Comparison of ENCODE assay signal across 8 cellular contexts in the genomic region with DNA sequence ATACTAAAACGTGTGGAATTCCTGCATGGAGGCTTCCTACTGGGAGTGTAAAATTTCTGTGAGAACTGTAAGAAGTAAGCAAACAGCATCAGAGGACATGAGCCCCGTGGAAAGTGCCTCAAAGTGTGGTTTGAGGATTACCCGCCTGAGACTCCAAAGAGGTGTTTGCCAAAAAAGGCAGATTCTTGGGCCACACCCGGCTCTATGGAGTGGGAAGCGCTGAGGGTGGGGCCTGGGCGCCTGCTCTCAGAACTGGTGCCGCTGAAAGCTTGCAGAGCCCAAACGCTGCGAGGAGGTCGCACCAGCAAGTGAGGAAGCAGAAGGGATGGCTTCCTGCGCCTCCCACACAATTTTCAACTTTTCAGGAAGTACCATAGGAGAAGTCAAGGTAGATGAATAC. TPM values are rescaled to one million over a fixed set of nuclear protein-coding genes. Genes with fewer than 3 reads are reported as not detected.
A peak's percentile ranks its signal among the peaks of the same experiment; 100 is the strongest.
DNase-seq lines count a peak whose midpoint lies in the region; ATAC-seq lines count a peak whose summit lies in the region.

No MANE protein-coding gene starts in this region.

- H3K36me3 Mint-ChIP-seq in activated T-helper 17 cell treated with anti-CD3 and anti-CD28 coated beads, Interleukin-2, amount 50 U/mL, for 72 hours (ENCODE audit: low read depth), result no peaks in the 10 kb centered on the region

- peak overlapping the region; percentile 78 for H3K4me3 Mint-ChIP-seq in activated T-helper 17 cell treated with anti-CD3 and anti-CD28 coated beads, Interleukin-2, amount 50 U/mL, for 72 hours
- H3K4me3 Mint-ChIP-seq in stimulated activated naive CD8-positive, alpha-beta T cell treated with anti-CD3 and anti-CD28 coated beads, Interleukin-15, amount 100 ng/mL, for 72 hours, result peak overlapping the region; percentile 69 to 80

- H3K27me3 Mint-ChIP-seq in activated T-helper 17 cell treated with anti-CD3 and anti-CD28 coated beads, Interleukin-2, amount 50 U/mL, for 72 hours, result peaks cover 5% of the 10 kb centered on the region
- no peaks in the 10 kb centered on the region for H3K27me3 Mint-ChIP-seq in stimulated activated naive CD8-positive, alpha-beta T cell treated with anti-CD3 and anti-CD28 coated beads, Interleukin-15, amount 100 ng/mL, for 72 hours

- no peaks in the 10 kb centered on the region for H3K9me3 Mint-ChIP-seq in activated T-helper 17 cell treated with anti-CD3 and anti-CD28 coated beads, Interleukin-2, amount 50 U/mL, for 72 hours
- no peaks in the 10 kb centered on the region for H3K9me3 Mint-ChIP-seq in stimulated activated naive CD8-positive, alpha-beta T cell treated with anti-CD3 and anti-CD28 coated beads, Interleukin-15, amount 100 ng/mL, for 72 hours

- DNase-seq in NCI-H748 (lab: John Stamatoyannopoulos, UW; ENCODE audit: unreplicated experiment) (peak; percentile 5), NCI-H748 treated with DMSO at 0.1 percent for 48 hours (lab: John Stamatoyannopoulos, UW) (no peak), iPS-NIHi11 (ENCODE audit: low spot score) (peak; percentile 37), germinal center (ENCODE audit: low spot score) (no peak), NOMO-1 treated with DMSO at 0.1 percent for 48 hours (lab: John Stamatoyannopoulos, UW; ENCODE audit: unreplicated experiment) (no peak), NCI-H1105 treated with DMSO at 0.1 percent for 48 hours (lab: John Stamatoyannopoulos, UW) (no peak)
- peak in 1 of 2 donors; percentile 16 for DNase-seq in stimulated activated naive CD8-positive, alpha-beta T cell treated with anti-CD3 and anti-CD28 coated beads, Interleukin-15, amount 100 ng/mL, for 72 hours

- H3K27ac Mint-ChIP-seq in activated T-helper 17 cell treated with anti-CD3 and anti-CD28 coated beads, Interleukin-2, amount 50 U/mL, for 72 hours, result peak overlapping the region; percentile 97
- peak overlapping the region; percentile 97 to 100 for H3K27ac Mint-ChIP-seq in stimulated activated naive CD8-positive, alpha-beta T cell treated with anti-CD3 and anti-CD28 coated beads, Interleukin-15, amount 100 ng/mL, for 72 hours

- H3K4me1 Mint-ChIP-seq in activated T-helper 17 cell treated with anti-CD3 and anti-CD28 coated beads, Interleukin-2, amount 50 U/mL, for 72 hours, result peaks cover 14% of the 10 kb centered on the region
- H3K4me1 Mint-ChIP-seq in stimulated activated naive CD8-positive, alpha-beta T cell treated with anti-CD3 and anti-CD28 coated beads, Interleukin-15, amount 100 ng/mL, for 72 hours, result peaks cover 45% of the 10 kb centered on the region

- ATAC-seq in activated T-helper 17 cell treated with anti-CD3 and anti-CD28 coated beads, Interleukin-2, amount 50 U/mL, for 72 hours (replicated peaks), result peak; percentile 15
- no peak for ATAC-seq in stimulated activated naive CD8-positive, alpha-beta T cell treated with anti-CD3 and anti-CD28 coated beads, Interleukin-15, amount 100 ng/mL, for 72 hours

RNA-seq across cellular contexts. Expression of a gene that starts 43.0 kb away (rescaled TPM):
- total RNA-seq in activated T-helper 17 cell treated with anti-CD3 and anti-CD28 coated beads, Interleukin-2, amount 50 U/mL, for 72 hours, result 10 to 100 TPM in 1 of 2 donors, 1 to 10 TPM in 1; 8.2 to 11.0 TPM

Comparison
In these comparisons a context has a peak if more than half of its experiments do, and no peak if none do; other contexts are left out.
1. DNase-seq: peak in NCI-H748 (single experiment) and iPS-NIHi11 (single experiment); none in NCI-H748 treated with DMSO at 0.1 percent for 48 hours (single experiment), germinal center (single experiment), NOMO-1 treated with DMSO at 0.1 percent for 48 hours (single experiment) and NCI-H1105 treated with DMSO at 0.1 percent for 48 hours (single experiment).